9 cellular contexts compared by ENCODE assay signal in genomic region chr3:38022887-38023709, GRCh38. TPM values are rescaled to one million over a fixed set of nuclear protein-coding genes. Genes with fewer than 3 reads are reported as not detected.
DNase-seq lines count a peak whose midpoint lies in the region; ATAC-seq and TF ChIP-seq lines count a peak whose summit lies in the region.
"Had no signal": no experiment of that assay in that cellular context is flagged by ENCODE, and none has a peak within 500 bp of the region (broad histone marks: within the 10 kb centered on the region; RNA-seq: fewer than 3 reads in every experiment).

No MANE protein-coding gene starts in this region.

- no peak overlapping the region for H3K9ac ChIP-seq in skeletal muscle tissue (ENCODE audit: low read depth in 1 of 3, low read length in 3 of 3)

- POLR2A ChIA-PET in activated CD4-positive, alpha-beta memory T cell treated with anti-CD3 and anti-CD28 coated beads for 36 hours (lab: Charles Lee): interaction anchor here (1.3 kb wide), 1 partner anchor 29 kb away, joined by 5 read pairs; no protein-coding TSS in a partner anchor

- no peak for TF ChIP-seq EP300 in gastroesophageal sphincter (IDR thresholded peaks at IDR 0.05)

- peaks cover 22% of the 10 kb centered on the region for H3K4me1 Mint-ChIP-seq in T-helper 1 cell treated with Interleukin-12 subunit alpha and Interleukin-12 subunit beta and Interleukin-4 antibody, amounts not matched to agents 30 μg/mL and 1 μg/mL, for 36 hours (ENCODE audit: low read depth)
- H3K4me1 Mint-ChIP-seq in activated CD4-positive, alpha-beta memory T cell treated with anti-CD3 and anti-CD28 coated beads for 36 hours (ENCODE audit: low read depth): peaks cover 24% of the 10 kb centered on the region

- H3K9me3 ChIP-seq in gastroesophageal sphincter (no peaks in the 10 kb centered on the region), skeletal muscle tissue (ENCODE audit: control insufficient read depth in 3 of 3, low read length in 3 of 3) (no peaks in the 10 kb centered on the region)

- H3K27me3 ChIP-seq in gastroesophageal sphincter (no peaks in the 10 kb centered on the region), skeletal muscle tissue (ENCODE audit: control insufficient read depth in 3 of 3, insufficient read depth in 3 of 3, low read length in 3 of 3) (peaks cover 0 to 3% (median 0%) of the 10 kb centered on the region in 3 donors)

- H3K4me3 ChIP-seq in gastroesophageal sphincter (no peak overlapping the region), skeletal muscle tissue (ENCODE audit: low read length in 3 of 3) (peak overlapping the region in 2 of 3 donors; percentile 96 to 98)

- peaks cover 0 to 27% of the 10 kb centered on the region in 2 donors for H3K36me3 ChIP-seq in gastroesophageal sphincter
- H3K36me3 ChIP-seq in skeletal muscle tissue (ENCODE audit: control insufficient read depth in 3 of 3, insufficient read depth in 3 of 3, low read length in 3 of 3): peaks cover 5 to 7% (median 5%) of the 10 kb centered on the region in 3 donors

- ATAC-seq in gastroesophageal sphincter: no peak

- CTCF ChIA-PET in activated CD4-positive, alpha-beta memory T cell treated with anti-CD3 and anti-CD28 coated beads for 36 hours (lab: Charles Lee): interaction anchor here (1.3 to 1.8 kb wide), 4 partner anchors 16 to 49 kb away, joined by 3 to 4 read pairs (median 4); partner anchors contain the start of gene DLEC1

- peak overlapping the region; percentile 93 for H3K4me3 Mint-ChIP-seq in T-helper 1 cell treated with Interleukin-12 subunit alpha and Interleukin-12 subunit beta and Interleukin-4 antibody, amounts not matched to agents 30 μg/mL and 1 μg/mL, for 36 hours
- peak overlapping the region; percentile 86 for H3K4me3 Mint-ChIP-seq in activated CD4-positive, alpha-beta memory T cell treated with anti-CD3 and anti-CD28 coated beads for 36 hours

- no peak for TF ChIP-seq CTCF in gastroesophageal sphincter (IDR thresholded peaks at IDR 0.05)

- peak overlapping the region; percentile 93 for H3K27ac Mint-ChIP-seq in T-helper 1 cell treated with Interleukin-12 subunit alpha and Interleukin-12 subunit beta and Interleukin-4 antibody, amounts not matched to agents 30 μg/mL and 1 μg/mL, for 36 hours
- H3K27ac Mint-ChIP-seq in activated CD4-positive, alpha-beta memory T cell treated with anti-CD3 and anti-CD28 coated beads for 36 hours: peak overlapping the region; percentile 93

- no peaks in the 10 kb centered on the region for H3K9me3 Mint-ChIP-seq in T-helper 1 cell treated with Interleukin-12 subunit alpha and Interleukin-12 subunit beta and Interleukin-4 antibody, amounts not matched to agents 30 μg/mL and 1 μg/mL, for 36 hours
- H3K9me3 Mint-ChIP-seq in activated CD4-positive, alpha-beta memory T cell treated with anti-CD3 and anti-CD28 coated beads for 36 hours: no peaks in the 10 kb centered on the region

- H3K27me3 Mint-ChIP-seq in T-helper 1 cell treated with Interleukin-12 subunit alpha and Interleukin-12 subunit beta and Interleukin-4 antibody, amounts not matched to agents 30 μg/mL and 1 μg/mL, for 36 hours (ENCODE audit: low read depth): peaks cover 16% of the 10 kb centered on the region
- H3K27me3 Mint-ChIP-seq in activated CD4-positive, alpha-beta memory T cell treated with anti-CD3 and anti-CD28 coated beads for 36 hours: no peaks in the 10 kb centered on the region

- no CpG with 5 or more reads among the region's 6 CpGs for WGBS in gastroesophageal sphincter (ENCODE audit: low coverage in 1 of 2), 2 donors

- H3K4me1 ChIP-seq in gastroesophageal sphincter: peaks cover 0 to 51% (median 10%) of the 10 kb centered on the region in 3 donors
- H3K4me1 ChIP-seq in skeletal muscle tissue (ENCODE audit: control insufficient read depth in 3 of 3, insufficient read depth in 3 of 3, low read length in 3 of 3): peaks cover 14 to 22% (median 16%) of the 10 kb centered on the region in 3 donors

- peak overlapping the region in 3 of 4 donors; percentile 95 to 97 (median 96) for H3K27ac ChIP-seq in gastroesophageal sphincter
- no peak overlapping the region for H3K27ac ChIP-seq in skeletal muscle tissue (ENCODE audit: low read depth, low read length)

- peaks cover 9% of the 10 kb centered on the region for H3K36me3 Mint-ChIP-seq in T-helper 1 cell treated with Interleukin-12 subunit alpha and Interleukin-12 subunit beta and Interleukin-4 antibody, amounts not matched to agents 30 μg/mL and 1 μg/mL, for 36 hours (ENCODE audit: low read depth)
- H3K36me3 Mint-ChIP-seq in activated CD4-positive, alpha-beta memory T cell treated with anti-CD3 and anti-CD28 coated beads for 36 hours: peaks cover 6% of the 10 kb centered on the region

- intact Hi-C loops in activated CD4-positive, alpha-beta memory T cell treated with anti-CD3 and anti-CD28 coated beads for 36 hours (cut with micrococcal nuclease): no loop called here

- no peak for DNase-seq in T-helper 1 cell
- DNase-seq in activated CD4-positive, alpha-beta memory T cell treated with anti-CD3 and anti-CD28 coated beads for 36 hours: peak; percentile 16
- DNase-seq in kidney tubule cell (ENCODE audit: low spot score): no peak
- no peak for DNase-seq in islet precursor cell
- DNase-seq in NCI-H748 treated with DMSO at 0.1 percent for 48 hours (lab: John Stamatoyannopoulos, UW): no peak

- no peak for TF ChIP-seq POLR2A in gastroesophageal sphincter (IDR thresholded peaks at IDR 0.05)

RNA-seq across cellular contexts. Expression of gene PLCD1, which starts 6.3 kb away (rescaled TPM):
- 10 to 100 TPM; 17.3 to 17.6 TPM for total RNA-seq in activated CD4-positive, alpha-beta memory T cell treated with anti-CD3 and anti-CD28 coated beads for 36 hours
- 10 to 100 TPM; 25.4 to 29.8 (median 27.1) TPM for total RNA-seq in gastroesophageal sphincter
- 9.4 TPM for total RNA-seq in skeletal muscle tissue

RNA-seq across cellular contexts. Expression of gene DLEC1, which starts 15.9 kb away (rescaled TPM):
- 1 to 10 TPM in 1 of 2 experiments, under 1 TPM in 1; 0.70 to 1.1 TPM for total RNA-seq in activated CD4-positive, alpha-beta memory T cell treated with anti-CD3 and anti-CD28 coated beads for 36 hours
- total RNA-seq in gastroesophageal sphincter: under 1 TPM; 0.07 to 0.78 (median 0.16) TPM
- total RNA-seq in skeletal muscle tissue: under 0.01 TPM
- total RNA-seq: A172 had no signal

RNA-seq across cellular contexts. Expression of gene VILL, which starts 32.5 kb away (rescaled TPM):
- 10 to 100 TPM in 1 of 2 experiments, 1 to 10 TPM in 1; 9.9 to 11.3 TPM for total RNA-seq in activated CD4-positive, alpha-beta memory T cell treated with anti-CD3 and anti-CD28 coated beads for 36 hours
- 1 to 10 TPM; 3.5 to 7.5 (median 5.2) TPM for total RNA-seq in gastroesophageal sphincter
- 7.8 TPM for total RNA-seq in skeletal muscle tissue

Comparison
In these comparisons a context has a peak if more than half of its experiments do, and no peak if none do; other contexts are left out.
1. H3K4me3 ChIP-seq: peak in skeletal muscle tissue (2 of 3); none in gastroesophageal sphincter (0 of 2).